In genomic region chr6:149460249-149460648, GRCh38 we compare ENCODE assay signal across 6 cellular contexts. TPM values are rescaled to one million over a fixed set of nuclear protein-coding genes. Genes with fewer than 3 reads are reported as not detected.
A peak's percentile ranks its signal among the peaks of the same experiment; 100 is the strongest.
DNase-seq lines count a peak whose midpoint lies in the region; ATAC-seq and TF ChIP-seq lines count a peak whose summit lies in the region.
"Not testable (repeated sequence)": the region's sequence is repeated elsewhere in the genome, so short reads cannot be mapped to it uniquely, and the experiment has no call there.
"Had no signal": no experiment of that assay in that cellular context is flagged by ENCODE, and none has a peak within 500 bp of the region (broad histone marks: within the 10 kb centered on the region; RNA-seq: fewer than 3 reads in every experiment).

No MANE protein-coding gene starts in this region.

- H3K4me3 ChIP-seq in left lung, spleen: not testable (repeated sequence)

- H3K4me1 ChIP-seq in left lung (peaks cover 7 to 11% of the 10 kb centered on the region in 2 donors), spleen (peaks cover 7 to 22% (median 15%) of the 10 kb centered on the region in 6 donors)

- not testable (repeated sequence) for ATAC-seq in T-helper 17 cell; central memory CD8-positive, alpha-beta T cell (replicated peaks; ENCODE audit: extremely low read depth, poor library complexity, severe bottlenecking)
- ATAC-seq in left lung: peak; percentile 23

- H3K27me3 Mint-ChIP-seq in T-helper 17 cell; central memory CD8-positive, alpha-beta T cell: not testable (repeated sequence)

- H3K36me3 Mint-ChIP-seq in T-helper 17 cell (ENCODE audit: low read depth): peaks cover 23% of the 10 kb centered on the region
- H3K36me3 Mint-ChIP-seq in central memory CD8-positive, alpha-beta T cell (ENCODE audit: insufficient read depth): peaks cover 52% of the 10 kb centered on the region

- not testable (repeated sequence) for H3K27me3 ChIP-seq in left lung; spleen (replicated peaks in 1 of 7)

- not testable (repeated sequence) for TF ChIP-seq POLR2A in spleen (IDR thresholded peaks at IDR 0.05)

- not testable (repeated sequence) for H3K9me3 Mint-ChIP-seq in central memory CD8-positive, alpha-beta T cell

- H3K27ac ChIP-seq in left lung, spleen: not testable (repeated sequence)

- DNase-seq in T-helper 17 cell; central memory CD8-positive, alpha-beta T cell (ENCODE audit: low spot score in 2 of 2): not testable (repeated sequence)
- DNase-seq in activated effector memory CD4-positive, alpha-beta T cell treated with anti-CD3 and anti-CD28 coated beads, Interleukin-2, amount 50 U/mL, for 16 hours: peak; percentile 45
- peak in 1 of 2 donors; percentile 29 for DNase-seq in left lung
- peak; percentile 32 for DNase-seq in spleen

- H3K4me1 Mint-ChIP-seq in T-helper 17 cell: peaks cover 39% of the 10 kb centered on the region
- peaks cover 19% of the 10 kb centered on the region for H3K4me1 Mint-ChIP-seq in central memory CD8-positive, alpha-beta T cell

- peak overlapping the region; percentile 95 for H3K27ac Mint-ChIP-seq in T-helper 17 cell
- H3K27ac Mint-ChIP-seq in central memory CD8-positive, alpha-beta T cell (ENCODE audit: low read depth): peak overlapping the region; percentile 68

- peak overlapping the region; percentile 41 for H3K4me3 Mint-ChIP-seq in T-helper 17 cell
- H3K4me3 Mint-ChIP-seq in central memory CD8-positive, alpha-beta T cell: not testable (repeated sequence)

- not testable (repeated sequence) for H3K36me3 ChIP-seq in left lung
- peaks cover 0 to 86% (median 28%) of the 10 kb centered on the region in 6 donors for H3K36me3 ChIP-seq in spleen

- 89 to 95% (median 94%) methylated on average over 3 of the region's 3 CpGs for WGBS in spleen, 5 donors

- intact Hi-C loops in left lung (cut with DNase I); spleen (cut with DNase I; ENCODE audit: low total_unique reads): not testable (repeated sequence)

- TF ChIP-seq CTCF in left lung (IDR thresholded peaks at IDR 0.05); spleen (IDR thresholded peaks at IDR 0.05 in 8 of 11, conservative IDR thresholded peaks at IDR 0.05 in 3 of 11): not testable (repeated sequence)

- not testable (repeated sequence) for H3K9me3 ChIP-seq in T-helper 17 cell (ENCODE audit: control insufficient read depth, low read length, poor library complexity, severe bottlenecking); left lung; spleen

RNA-seq across cellular contexts. Expression of gene ZC3H12D, which starts 24.6 kb away (rescaled TPM):
- total RNA-seq in T-helper 17 cell (100 to 1,000 TPM; 219 to 248 TPM), left lung (1 to 10 TPM; 1.9 to 4.1 TPM), spleen (10 to 100 TPM; 20.1 to 38.4 (median 27.3) TPM)
- 10 to 100 TPM; 15.2 to 24.4 (median 18.3) TPM for polyA plus RNA-seq in spleen
- polyA plus RNA-seq: GM23248 had no signal

Comparison
In these comparisons a context has a peak if more than half of its experiments do, and no peak if none do; other contexts are left out.
1. RNA of gene ZC3H12D, which starts 24.6 kb away (total RNA-seq): 219 to 248 TPM in T-helper 17 cell; 20.1 to 38.4 TPM in spleen and 1.9 to 4.1 TPM in left lung; every median in the first group is over 4 times any median in the second.